In the genomic region with DNA sequence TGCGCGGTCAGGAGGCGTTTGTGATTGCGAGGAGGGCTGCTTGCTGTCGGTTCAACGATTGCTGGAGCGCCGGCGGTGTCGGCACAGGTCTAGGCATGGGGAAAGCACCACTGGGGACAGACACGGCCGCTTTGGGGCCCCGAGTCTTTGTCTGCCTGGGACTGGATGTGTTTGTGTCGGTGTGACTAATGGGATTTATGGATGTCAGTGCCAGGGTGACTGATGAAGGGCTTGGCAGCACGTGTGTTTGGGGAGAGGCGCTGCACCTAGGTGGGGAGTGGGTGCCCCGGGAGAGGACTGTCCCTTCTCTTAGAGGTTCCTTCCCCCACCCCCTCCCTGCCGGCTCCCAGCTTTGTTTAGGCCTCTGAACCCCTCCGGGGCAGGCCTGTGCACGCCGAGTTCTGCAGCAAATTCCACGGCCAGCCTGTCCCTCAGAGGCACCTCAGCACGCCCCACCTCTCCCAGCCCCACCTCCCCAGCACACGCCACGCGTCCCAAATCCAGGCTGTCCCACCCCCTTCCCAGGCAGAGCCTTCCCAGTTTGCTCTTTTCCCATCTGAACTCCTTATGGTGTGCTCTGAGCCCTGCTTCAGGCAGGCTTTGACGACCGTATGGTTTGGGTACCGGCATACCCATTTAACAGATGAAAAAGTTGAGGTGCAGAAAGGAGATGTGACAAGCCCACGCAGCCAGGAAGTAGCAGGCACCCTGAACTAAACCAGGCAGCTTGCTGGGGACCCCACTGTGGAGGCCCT, we compare ENCODE assay signal across 8 cellular contexts. TPM values are rescaled to one million over a fixed set of nuclear protein-coding genes. Genes with fewer than 3 reads are reported as not detected.
A peak's percentile ranks its signal among the peaks of the same experiment; 100 is the strongest.
DNase-seq lines count a peak whose midpoint lies in the region; ATAC-seq and TF ChIP-seq lines count a peak whose summit lies in the region.

No MANE protein-coding gene starts in this region.

- CTCF ChIA-PET in Caco-2 (lab: Charles Lee) (interaction anchor here (1.1 to 1.2 kb wide), 4 partner anchors 8 to 190 kb away, joined by 3 to 14 read pairs (median 4); no protein-coding TSS in a partner anchor), mammary epithelial cell (lab: Charles Lee; ENCODE audit: low non-redundant PET) (no interaction called here)

- BruUV-seq in Caco-2 (replicated peaks; lab: Mats Ljungman, UMichigan) (no TSS peak), mammary epithelial cell (replicated peaks; lab: Mats Ljungman, UMichigan) (no TSS peak)

- peaks cover 9% of the 10 kb centered on the region; the same call in 1 of the 2 replicates for H3K9me3 ChIP-seq in Caco-2
- H3K9me3 ChIP-seq in mammary epithelial cell (replicated peaks; ENCODE audit: insufficient read depth, low read length): no peaks in the 10 kb centered on the region

- peaks cover 6% of the 10 kb centered on the region for H3K9me3 Mint-ChIP-seq in Caco-2 (ENCODE audit: unreplicated experiment)

- peaks cover 95% of the 10 kb centered on the region for H3K36me3 Mint-ChIP-seq in Caco-2 (ENCODE audit: insufficient read depth, unreplicated experiment)

- H3K27me3 ChIP-seq in Caco-2 (replicated peaks; ENCODE audit: control insufficient read depth, insufficient read depth, low read length): no peaks in the 10 kb centered on the region
- peaks cover 47% of the 10 kb centered on the region for H3K27me3 ChIP-seq in KMS-11 (ENCODE audit: insufficient read depth, low read depth)
- no peaks in the 10 kb centered on the region for H3K27me3 ChIP-seq in mammary epithelial cell (ENCODE audit: insufficient read depth, low read length)

- intact Hi-C loops in Caco-2 (cut with micrococcal nuclease; ENCODE audit: unreplicated experiment) (no loop called here), mammary epithelial cell (cut with micrococcal nuclease) (no loop called here), left colon (cut with DNase I, micrococcal nuclease) (no loop called here)

- H3K27ac ChIP-seq in KMS-11 (no peak overlapping the region), mammary epithelial cell (ENCODE audit: insufficient read depth, low read depth, low read length) (peak overlapping the region; percentile 94), substantia nigra (ENCODE audit: low read depth, low read length, poor library complexity, severe bottlenecking) (peak overlapping the region; percentile 100)

- no peaks in the 10 kb centered on the region for H3K79me2 ChIP-seq in KMS-11 (ENCODE audit: insufficient read depth, low read depth)
- peaks cover 94% of the 10 kb centered on the region for H3K79me2 ChIP-seq in mammary epithelial cell (ENCODE audit: insufficient read depth, low read length)

- DNase-seq in Caco-2 (peak; percentile 78 to 90), mammary epithelial cell (peak; percentile 83), left colon (peak; percentile 61 to 62), substantia nigra (lab: John Stamatoyannopoulos, UW) (peak in 6 of 49 donors; percentile 21 to 39 (median 34)), CD1c-positive myeloid dendritic cell (ENCODE audit: extremely low spot score) (no peak)

- dilution Hi-C loops in mammary epithelial cell (cut with HindIII; ENCODE audit: low sequenced_read_pairs): loop anchor here (5.0 kb wide), 2 partner anchors 48 to 62 kb away; no protein-coding TSS in a partner anchor

- H3K9ac ChIP-seq in KMS-11 (no peak overlapping the region), mammary epithelial cell (ENCODE audit: insufficient read depth, low read length) (peak overlapping the region; percentile 98)

- peaks cover 15% of the 10 kb centered on the region for H3K4me1 Mint-ChIP-seq in Caco-2 (ENCODE audit: low read depth, unreplicated experiment)

- POLR2A ChIA-PET in Caco-2 (lab: Charles Lee): interaction anchor here (0.6 to 1.0 kb wide), 4 partner anchors 8 to 1752 kb away, joined by 3 to 6 read pairs (median 4); partner anchors contain the start of gene C1GALT1

- H3K4me1 ChIP-seq in Caco-2 (peaks cover 7% of the 10 kb centered on the region), KMS-11 (ENCODE audit: low read depth, poor library complexity, severe bottlenecking) (peaks cover 29% of the 10 kb centered on the region), mammary epithelial cell (ENCODE audit: insufficient read depth, low read length) (peaks cover 11% of the 10 kb centered on the region)

- no peak for TF ChIP-seq CTCF in Caco-2 (IDR thresholded peaks at IDR 0.05; ENCODE audit: insufficient read depth in 1 of 2, low read depth in 1 of 2, low read length in 1 of 2, severe bottlenecking in 1 of 2, unreplicated experiment in 1 of 2)
- TF ChIP-seq CTCF in KMS-11 (conservative IDR thresholded peaks at IDR 0.05; ENCODE audit: low read depth, low read length): no peak
- TF ChIP-seq CTCF in mammary epithelial cell (conservative IDR thresholded peaks at IDR 0.05 in 1 of 2, IDR thresholded peaks at IDR 0.05 in 1 of 2; ENCODE audit: extremely low read depth in 1 of 2, insufficient read depth in 1 of 2, low read depth in 1 of 2, low read length in 2 of 2): no peak

- H3K27me3 Mint-ChIP-seq in Caco-2 (ENCODE audit: insufficient read depth, unreplicated experiment): no peaks in the 10 kb centered on the region

- 4% methylated on average over 15 of the region's 30 CpGs for WGBS in mammary epithelial cell (ENCODE audit: low coverage, missing lambda C conversion rate)

- peak overlapping the region; percentile 91 for H3K4me3 Mint-ChIP-seq in Caco-2 (ENCODE audit: unreplicated experiment)

- peak overlapping the region; percentile 61; the same call in 1 of the 2 replicates for H2AFZ ChIP-seq in KMS-11 (ENCODE audit: low read depth)
- peak overlapping the region; percentile 40 for H2AFZ ChIP-seq in mammary epithelial cell (ENCODE audit: low read depth, low read length)

- in situ Hi-C loops in mammary epithelial cell (cut with MboI; ENCODE audit: low sequenced_read_pairs in 2 of 2): no loop called here

- ATAC-seq in left colon (peak; percentile 14), HG02970 (IDR thresholded peaks at IDR 0.05; ENCODE audit: low FRiP score, unreplicated experiment) (no peak), GM21825 (IDR thresholded peaks at IDR 0.05; ENCODE audit: unreplicated experiment) (no peak)

- peak overlapping the region; percentile 85 for H3K4me3 ChIP-seq in Caco-2 (ENCODE audit: low read depth, low read length)
- H3K4me3 ChIP-seq in KMS-11 (IDR thresholded peaks at IDR 0.05; ENCODE audit: insufficient read depth, low read depth, low read length): no peak overlapping the region
- peak overlapping the region; percentile 70 to 91 (median 81) for H3K4me3 ChIP-seq in mammary epithelial cell (replicated peaks in 1 of 3; ENCODE audit: insufficient read depth in 1 of 3, low read depth in 2 of 3, low read length in 3 of 3)

- H3K4me2 ChIP-seq in KMS-11 (no peak overlapping the region; the same call in 1 of the 2 replicates), mammary epithelial cell (ENCODE audit: insufficient read depth, low read depth, low read length) (peak overlapping the region; percentile 99)

- no peaks in the 10 kb centered on the region for H4K20me1 ChIP-seq in KMS-11 (ENCODE audit: insufficient read depth)
- no peaks in the 10 kb centered on the region for H4K20me1 ChIP-seq in mammary epithelial cell (ENCODE audit: insufficient read depth, low read length)

- peak overlapping the region; percentile 97 for H3K27ac Mint-ChIP-seq in Caco-2 (ENCODE audit: unreplicated experiment)

- H3K36me3 ChIP-seq in Caco-2 (ENCODE audit: control insufficient read depth, insufficient read depth, low read length) (peaks cover 4% of the 10 kb centered on the region), KMS-11 (ENCODE audit: insufficient read depth) (no peaks in the 10 kb centered on the region), mammary epithelial cell (ENCODE audit: insufficient read depth, low read length) (peaks cover 3% of the 10 kb centered on the region)

RNA-seq across cellular contexts. Expression of gene TNRC18, which starts 6.4 kb away (rescaled TPM):
- 73.7 and 75.6 TPM in 2 replicates for total RNA-seq in Caco-2 (2022)
- total RNA-seq in mammary epithelial cell: 100 to 1,000 TPM in 1 of 2 donors, 10 to 100 TPM in 1; 62.2 to 121 TPM
- 22.3 TPM for polyA plus RNA-seq in mammary epithelial cell
- polyA minus RNA-seq in mammary epithelial cell: 123 TPM
- total RNA-seq in left colon: 100 to 1,000 TPM in 1 of 2 donors, 10 to 100 TPM in 1; 94.1 to 103 TPM
